ENCODE assay signal across 24 cellular contexts in the genomic region with DNA sequence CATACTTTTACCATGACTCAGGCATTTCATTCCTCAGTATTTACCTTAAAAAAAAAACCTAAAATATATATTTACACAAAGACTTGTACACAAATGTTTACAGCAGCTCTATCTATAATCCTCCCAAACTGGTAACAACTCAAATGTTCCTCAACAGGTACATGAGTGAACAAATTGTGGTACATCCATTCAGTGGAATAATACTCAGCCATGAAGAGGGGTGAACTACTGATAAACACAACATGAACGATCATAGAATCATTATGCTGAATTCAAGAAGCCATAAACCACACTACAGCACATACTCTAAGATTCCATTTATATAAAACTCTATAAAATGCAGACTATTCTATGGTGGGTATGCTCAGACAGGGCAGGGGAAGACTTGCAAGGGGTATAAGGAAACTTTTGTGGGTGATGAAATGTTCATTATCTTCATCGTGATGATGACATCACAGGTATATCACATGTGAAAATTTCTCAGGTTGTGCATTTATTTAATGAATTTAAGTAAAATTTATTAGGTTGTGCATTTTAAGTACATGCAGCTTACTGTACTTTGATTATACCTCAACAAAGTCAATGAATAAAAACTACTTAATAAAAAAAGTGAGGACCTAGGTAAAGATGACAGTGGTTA. TPM values are rescaled to one million over a fixed set of nuclear protein-coding genes. Genes with fewer than 3 reads are reported as not detected.
A peak's percentile ranks its signal among the peaks of the same experiment; 100 is the strongest.
DNase-seq lines count a peak whose midpoint lies in the region; ATAC-seq, FAIRE-seq and TF ChIP-seq lines count a peak whose summit lies in the region.
"Had no signal": no experiment of that assay in that cellular context is flagged by ENCODE, and none has a peak within 500 bp of the region (broad histone marks: within the 10 kb centered on the region; RNA-seq: fewer than 3 reads in every experiment).

No MANE protein-coding gene starts in this region.

- H3K9me3 ChIP-seq in HCT116 (ENCODE audit: control insufficient read depth in 1 of 2, insufficient read depth in 1 of 2, low read depth in 1 of 2, low read length in 2 of 2) (peaks cover 0 to 4% of the 10 kb centered on the region in 2 experiments; a peak in 1 of 4 replicates), K562 (replicated peaks; ENCODE audit: control insufficient read depth, insufficient read depth, low read depth, low read length) (peaks cover 4% of the 10 kb centered on the region; the same call in 1 of the 2 replicates), osteoblast (ENCODE audit: low read depth, low read length) (peaks cover 2% of the 10 kb centered on the region)
- H3K9me3 ChIP-seq: HAP-1 had no signal

- CTCF ChIA-PET in HCT116 (lab: Charles Lee) = no interaction called here
- CTCF ChIA-PET in K562 (lab: Yijun Ruan, JAX; ENCODE audit: low intra/inter-chr PET ratio) = no interaction called here

- in situ Hi-C loops in K562 (cut with MboI) = no loop called here

- H3K27me3 ChIP-seq in HCT116 (ENCODE audit: insufficient read depth, low read length) (no peaks in the 10 kb centered on the region), K562 (ENCODE audit: control insufficient read depth in 2 of 2, insufficient read depth in 2 of 2, low read length in 2 of 2) (no peaks in the 10 kb centered on the region), osteoblast (ENCODE audit: insufficient read depth, low read length) (no peaks in the 10 kb centered on the region)

- no peak overlapping the region for H3K9ac ChIP-seq in HCT116 (ENCODE audit: low read length)
- H3K9ac ChIP-seq in K562 (ENCODE audit: insufficient read depth in 1 of 2, low read depth in 2 of 2, low read length in 2 of 2) = no peak overlapping the region

- DNase-seq in DMS53 (lab: John Stamatoyannopoulos, UW) (peak; percentile 25), DMS53 treated with DMSO at 0.1 percent for 48 hours (lab: John Stamatoyannopoulos, UW; ENCODE audit: unreplicated experiment) (no peak), HCT116 (ENCODE audit: low read depth, low spot score) (no peak), K562 (ENCODE audit: extremely low read depth in 1 of 4, low spot score in 3 of 4) (no peak), osteoblast (ENCODE audit: insufficient read length, low spot score, missing footprints) (no peak), GM10266 (ENCODE audit: extremely low spot score) (no peak)
- DNase-seq: AML-193; Caco-2; CD4-positive, alpha-beta T cell; DMS79 treated with DMSO at 0.1 percent for 48 hours; HFFc6; IMR-90; Karpas-422; KBM-7 had no signal

- H3K27ac ChIP-seq in HCT116 (ENCODE audit: low read depth, low read length) (no peak overlapping the region), K562 (ENCODE audit: extremely low read depth, low read depth, low read length) (no peak overlapping the region), osteoblast (ENCODE audit: low read depth, low read length) (peak overlapping the region; percentile 74)
- H3K27ac ChIP-seq: 22Rv1, A549, C4-2B, HL-60 had no signal

- no peak for TF ChIP-seq EP300 in K562 (IDR thresholded peaks at IDR 0.05; ENCODE audit: low read length)

- ATAC-seq in HCT116 = no peak
- ATAC-seq in K562 = no peak
- ATAC-seq in GM19455 (IDR thresholded peaks at IDR 0.05; ENCODE audit: unreplicated experiment) = no peak
- ATAC-seq: A549 had no signal

- H3K4me3 ChIP-seq in HCT116 (replicated peaks in 1 of 2; ENCODE audit: low read depth in 1 of 2, low read length in 2 of 2) (no peak overlapping the region), K562 (no peak overlapping the region), osteoblast (ENCODE audit: insufficient read depth, low read length) (no peak overlapping the region)
- H3K4me3 ChIP-seq: A549, HAP-1 had no signal

- no peak for TF ChIP-seq CTCF in HCT116 (IDR thresholded peaks at IDR 0.05 in 2 of 3, conservative IDR thresholded peaks at IDR 0.05 in 1 of 3; ENCODE audit: borderline replicate concordance in 1 of 3, insufficient read depth in 1 of 3, low read depth in 2 of 3, low read length in 2 of 3)
- no peak for TF ChIP-seq CTCF in K562 (IDR thresholded peaks at IDR 0.05 in 2 of 3, conservative IDR thresholded peaks at IDR 0.05 in 1 of 3; ENCODE audit: insufficient read depth in 2 of 3, low read depth in 1 of 3, low read length in 3 of 3)
- TF ChIP-seq CTCF in osteoblast (IDR thresholded peaks at IDR 0.05; ENCODE audit: extremely low read depth, low read depth, low read length) = no peak
- no peak for TF ChIP-seq CTCF in GM10266 (IDR thresholded peaks at IDR 0.05; ENCODE audit: control insufficient read depth, insufficient read depth, low read depth, missing control alignments)

- no peak overlapping the region for H3K4me2 ChIP-seq in HCT116 (ENCODE audit: low read length)
- H3K4me2 ChIP-seq in K562 (ENCODE audit: insufficient read depth, low read length) = no peak overlapping the region
- H3K4me2 ChIP-seq in osteoblast (ENCODE audit: insufficient read depth, low read length) = no peak overlapping the region
- H3K4me2 ChIP-seq: A549 had no signal

- H4K20me1 ChIP-seq in HCT116 (ENCODE audit: insufficient read depth) (no peaks in the 10 kb centered on the region), K562 (replicated peaks; ENCODE audit: control insufficient read depth, insufficient read depth, low read length) (no peaks in the 10 kb centered on the region), osteoblast (ENCODE audit: insufficient read depth, low read length) (no peaks in the 10 kb centered on the region)

- 13% methylated on average over 2 of the region's 2 CpGs for WGBS in K562 (ENCODE audit: insufficient coverage, low coverage, missing lambda C conversion rate)

- no peaks in the 10 kb centered on the region for H3K36me3 ChIP-seq in HCT116 (ENCODE audit: control insufficient read depth in 1 of 2, insufficient read depth in 2 of 2, low read length in 2 of 2)
- H3K36me3 ChIP-seq in K562 (ENCODE audit: control insufficient read depth, insufficient read depth, low read length) = no peaks in the 10 kb centered on the region
- no peaks in the 10 kb centered on the region for H3K36me3 ChIP-seq in osteoblast (ENCODE audit: insufficient read depth, low read length)
- H3K36me3 ChIP-seq: HAP-1 had no signal

- H2AFZ ChIP-seq in HCT116 (ENCODE audit: low read depth, low read length, poor library complexity, severe bottlenecking) (no peak overlapping the region), K562 (ENCODE audit: low read depth, low read length) (no peak overlapping the region), osteoblast (ENCODE audit: low read length) (no peak overlapping the region)

- H3K79me2 ChIP-seq in HCT116 (ENCODE audit: insufficient read depth, low read length) (no peaks in the 10 kb centered on the region), K562 (ENCODE audit: control insufficient read depth, insufficient read depth, low read length) (no peaks in the 10 kb centered on the region), osteoblast (ENCODE audit: insufficient read depth, low read length) (no peaks in the 10 kb centered on the region)

- no peaks in the 10 kb centered on the region for H3K9me2 ChIP-seq in HCT116 (ENCODE audit: insufficient read depth)

- H3K9me1 ChIP-seq in K562 (ENCODE audit: control insufficient read depth, insufficient read depth, low read length) = no peaks in the 10 kb centered on the region

- TF ChIP-seq RAD21 in HCT116 (IDR thresholded peaks at IDR 0.05; ENCODE audit: low read depth) (no peak), K562 (CRISPR knock-in tag; conservative IDR thresholded peaks at IDR 0.05 in 1 of 2, IDR thresholded peaks at IDR 0.05 in 1 of 2) (no peak)

- intact Hi-C loops in HCT116 (cut with micrococcal nuclease) = no loop called here
- intact Hi-C loops in K562 (cut with micrococcal nuclease) = no loop called here

- FAIRE-seq in K562 (lab: Jason Lieb, UNC) = no peak
- FAIRE-seq: A549, D721Med had no signal

- no peak for TF ChIP-seq POLR2A in HCT116 (IDR thresholded peaks at IDR 0.05; ENCODE audit: borderline replicate concordance, extremely low read depth, insufficient read depth, insufficient read length)
- TF ChIP-seq POLR2A in K562 (conservative IDR thresholded peaks at IDR 0.05) = no peak

- BruUV-seq in HCT116 (replicated peaks; lab: Mats Ljungman, UMichigan) (no TSS peak), K562 (replicated peaks; lab: Mats Ljungman, UMichigan) (no TSS peak)

- H3K4me1 ChIP-seq in HCT116 (ENCODE audit: control insufficient read depth in 1 of 2, insufficient read depth in 2 of 2, low read length in 2 of 2) (peaks cover 0 to 3% of the 10 kb centered on the region in 2 experiments; a peak in 1 of 4 replicates), K562 (replicated peaks in 1 of 2; ENCODE audit: control insufficient read depth in 2 of 2, insufficient read depth in 2 of 2, low read length in 2 of 2) (peaks cover 4 to 6% of the 10 kb centered on the region in 2 experiments; a peak in 4 of 5 replicates), osteoblast (ENCODE audit: insufficient read depth, low read length) (peaks cover 31% of the 10 kb centered on the region)
- H3K4me1 ChIP-seq: A549, Caco-2, HAP-1 had no signal

- POLR2A ChIA-PET in HCT116 (lab: Charles Lee) = no interaction called here
- POLR2A ChIA-PET in K562 (lab: Yijun Ruan, JAX) = no interaction called here

- RAD21 ChIA-PET in HCT116 (lab: Charles Lee; ENCODE audit: low non-redundant PET in 1 of 2, low total read pairs in 2 of 2, uncharacterized antibody in 2 of 2, unreplicated experiment in 2 of 2) = no interaction called here

RNA-seq across cellular contexts. Expression of a gene that starts 24.7 kb away (rescaled TPM):
- total RNA-seq in HCT116 (2021; ENCODE audit: unreplicated experiment) (24.5 TPM), K562 (2014; rRNA removed) (not detected in 2 replicates), K562 (2014; rRNA removed; fragmentation: Illumina TruSeq; extraction: Trizol) (not detected in 2 replicates), K562 (2015; rRNA removed; fragmentation: Illumina TruSeq; extraction: Trizol) (not detected in 2 replicates), K562 (2021) (0.18 and 0.42 TPM in 2 replicates), osteoblast (2.7 and 3.3 TPM in 2 replicates)
- 21.5 and 25.6 TPM in 2 replicates for polyA plus RNA-seq in HCT116 (2012)
- total RNA-seq in K562 (2011; cell fraction: chromatin; rRNA removed; ENCODE audit: low replicate concordance) = 0.16 TPM in 1 of 2 replicates, not detected in the other
- 0.33 TPM in 1 of 2 replicates, not detected in the other for total RNA-seq in K562 (2011; cell fraction: nucleolus; rRNA removed)
- not detected in 2 replicates for total RNA-seq in K562 (2011; cell fraction: nucleoplasm; rRNA removed)
- polyA plus RNA-seq in K562 (2011; rRNA removed) (0.04 TPM in 1 of 2 replicates, not detected in the other), K562 (2014; fragmentation: Illumina TruSeq; extraction: Trizol) (not detected in 2 replicates), K562 (2014; fragmentation: Nextera tagmentation; extraction: Ambion mirVana) (not detected), K562 (2014; rRNA removed) (not detected in 2 replicates)
- polyA plus RNA-seq in K562 (2011; cell fraction: cytosol; rRNA removed) = 0.06 and 0.07 TPM in 2 replicates
- polyA plus RNA-seq in K562 (2011; cell fraction: nucleus; rRNA removed) = 0.14 and 0.64 TPM in 2 replicates
- polyA plus RNA-seq in K562 (2012) = 0.08 TPM in 1 of 2 replicates, not detected in the other
- not detected in 2 replicates for polyA minus RNA-seq in K562 (2011; rRNA and poly(A)+ RNA removed)
- 0.76 and 1.8 TPM in 2 replicates for polyA minus RNA-seq in K562 (2011; cell fraction: cytosol; rRNA and poly(A)+ RNA removed)
- polyA minus RNA-seq in K562 (2011; cell fraction: nucleus; rRNA and poly(A)+ RNA removed) = 0.40 and 0.89 TPM in 2 replicates

RNA-seq across cellular contexts. Expression of a gene that starts 31.7 kb away (rescaled TPM):
- total RNA-seq in HCT116 (2021; ENCODE audit: unreplicated experiment) (0.34 TPM), K562 (2014; rRNA removed) (not detected in 2 replicates), K562 (2014; rRNA removed; fragmentation: Illumina TruSeq; extraction: Trizol) (not detected in 2 replicates), K562 (2015; rRNA removed; fragmentation: Illumina TruSeq; extraction: Trizol) (not detected in 2 replicates), K562 (2021) (not detected in 2 replicates), osteoblast (not detected in 2 replicates)
- polyA plus RNA-seq in HCT116 (2012) = 0.09 and 0.56 TPM in 2 replicates
- not detected in 2 replicates for total RNA-seq in K562 (2011; cell fraction: chromatin; rRNA removed; ENCODE audit: low replicate concordance)
- total RNA-seq in K562 (2011; cell fraction: nucleolus; rRNA removed) = not detected in 2 replicates
- total RNA-seq in K562 (2011; cell fraction: nucleoplasm; rRNA removed) = not detected in 2 replicates
- polyA plus RNA-seq in K562 (2011; rRNA removed) (not detected in 2 replicates), K562 (2014; fragmentation: Illumina TruSeq; extraction: Trizol) (not detected in 2 replicates), K562 (2014; fragmentation: Nextera tagmentation; extraction: Ambion mirVana) (not detected), K562 (2014; rRNA removed) (not detected in 2 replicates)
- polyA plus RNA-seq in K562 (2011; cell fraction: cytosol; rRNA removed) = not detected in 2 replicates
- not detected in 2 replicates for polyA plus RNA-seq in K562 (2011; cell fraction: nucleus; rRNA removed)
- polyA plus RNA-seq in K562 (2012) = not detected in 2 replicates
- not detected in 2 replicates for polyA minus RNA-seq in K562 (2011; rRNA and poly(A)+ RNA removed)
- polyA minus RNA-seq in K562 (2011; cell fraction: cytosol; rRNA and poly(A)+ RNA removed) = not detected in 2 replicates
- not detected in 2 replicates for polyA minus RNA-seq in K562 (2011; cell fraction: nucleus; rRNA and poly(A)+ RNA removed)
- total RNA-seq: H4, HT1080, IMR-90 had no signal
- polyA plus RNA-seq: A549, BJ, IMR-90 had no signal

RNA-seq across cellular contexts. Expression of a gene that starts 38.6 kb away (rescaled TPM):
- 160 TPM for total RNA-seq in HCT116 (2021; ENCODE audit: unreplicated experiment)
- polyA plus RNA-seq in HCT116 (2012) = 53.5 and 64.4 TPM in 2 replicates
- 162 and 181 TPM in 2 replicates for total RNA-seq in K562 (2011; cell fraction: chromatin; rRNA removed; ENCODE audit: low replicate concordance)
- total RNA-seq in K562 (2011; cell fraction: nucleolus; rRNA removed) = 102 and 117 TPM in 2 replicates
- 122 and 139 TPM in 2 replicates for total RNA-seq in K562 (2011; cell fraction: nucleoplasm; rRNA removed)
- total RNA-seq in K562 (2014; rRNA removed) = 147 and 306 TPM in 2 replicates
- total RNA-seq in K562 (2014; rRNA removed; fragmentation: Illumina TruSeq; extraction: Trizol) = 173 and 193 TPM in 2 replicates
- 170 and 173 TPM in 2 replicates for total RNA-seq in K562 (2015; rRNA removed; fragmentation: Illumina TruSeq; extraction: Trizol)
- total RNA-seq in K562 (2021) = 192 and 196 TPM in 2 replicates
- 95.3 and 108 TPM in 2 replicates for polyA plus RNA-seq in K562 (2011; rRNA removed)
- polyA plus RNA-seq in K562 (2011; cell fraction: cytosol; rRNA removed) = 41.7 and 76.2 TPM in 2 replicates
- 118 and 127 TPM in 2 replicates for polyA plus RNA-seq in K562 (2011; cell fraction: nucleus; rRNA removed)
- polyA plus RNA-seq in K562 (2012) = 80.3 and 106 TPM in 2 replicates
- 136 and 145 TPM in 2 replicates for polyA plus RNA-seq in K562 (2014; fragmentation: Illumina TruSeq; extraction: Trizol)
- polyA plus RNA-seq in K562 (2014; fragmentation: Nextera tagmentation; extraction: Ambion mirVana) = 100 to 1,000 TPM in 1 of 2 experiments, 10 to 100 TPM in 1; 90.9 to 140 TPM
- polyA plus RNA-seq in K562 (2014; rRNA removed) = 103 and 122 TPM in 2 replicates
- 143 and 146 TPM in 2 replicates for polyA minus RNA-seq in K562 (2011; rRNA and poly(A)+ RNA removed)
- 72.4 and 78.6 TPM in 2 replicates for polyA minus RNA-seq in K562 (2011; cell fraction: cytosol; rRNA and poly(A)+ RNA removed)
- 76.7 and 83.3 TPM in 2 replicates for polyA minus RNA-seq in K562 (2011; cell fraction: nucleus; rRNA and poly(A)+ RNA removed)
- total RNA-seq in osteoblast = 139 and 163 TPM in 2 replicates

RNA-seq across cellular contexts. Expression of a gene that starts 53.6 kb away (rescaled TPM):
- 0.47 TPM for total RNA-seq in HCT116 (2021; ENCODE audit: unreplicated experiment)
- polyA plus RNA-seq in HCT116 (2012) = 0.21 and 0.27 TPM in 2 replicates
- total RNA-seq in K562 (2011; cell fraction: chromatin; rRNA removed; ENCODE audit: low replicate concordance) = 0.07 and 0.11 TPM in 2 replicates
- total RNA-seq in K562 (2011; cell fraction: nucleolus; rRNA removed) = 0.13 and 0.17 TPM in 2 replicates
- not detected in 2 replicates for total RNA-seq in K562 (2011; cell fraction: nucleoplasm; rRNA removed)
- total RNA-seq in K562 (2014; rRNA removed) = not detected in 2 replicates
- not detected in 2 replicates for total RNA-seq in K562 (2014; rRNA removed; fragmentation: Illumina TruSeq; extraction: Trizol)
- total RNA-seq in K562 (2015; rRNA removed; fragmentation: Illumina TruSeq; extraction: Trizol) = not detected in 2 replicates
- not detected in 2 replicates for total RNA-seq in K562 (2021)
- not detected in 2 replicates for polyA plus RNA-seq in K562 (2011; rRNA removed)
- polyA plus RNA-seq in K562 (2011; cell fraction: cytosol; rRNA removed) = 0.04 TPM in 1 of 2 replicates, not detected in the other
- polyA plus RNA-seq in K562 (2011; cell fraction: nucleus; rRNA removed) = 0.14 and 0.27 TPM in 2 replicates
- 0.03 TPM in 1 of 2 replicates, not detected in the other for polyA plus RNA-seq in K562 (2012)
- polyA plus RNA-seq in K562 (2014; fragmentation: Illumina TruSeq; extraction: Trizol) = not detected in 2 replicates
- not detected for polyA plus RNA-seq in K562 (2014; fragmentation: Nextera tagmentation; extraction: Ambion mirVana)
- not detected in 2 replicates for polyA plus RNA-seq in K562 (2014; rRNA removed)
- not detected in 2 replicates for polyA minus RNA-seq in K562 (2011; rRNA and poly(A)+ RNA removed)
- polyA minus RNA-seq in K562 (2011; cell fraction: cytosol; rRNA and poly(A)+ RNA removed) = not detected in 2 replicates
- polyA minus RNA-seq in K562 (2011; cell fraction: nucleus; rRNA and poly(A)+ RNA removed) = not detected in 2 replicates
- under 0.01 TPM in 1 of 2 replicates, not detected in the other for total RNA-seq in osteoblast
- total RNA-seq: H4, HFFc6, HT1080, IMR-90 had no signal
- polyA plus RNA-seq: BJ, IMR-90 had no signal
